10 cellular contexts compared by ENCODE assay signal in the genomic region with DNA sequence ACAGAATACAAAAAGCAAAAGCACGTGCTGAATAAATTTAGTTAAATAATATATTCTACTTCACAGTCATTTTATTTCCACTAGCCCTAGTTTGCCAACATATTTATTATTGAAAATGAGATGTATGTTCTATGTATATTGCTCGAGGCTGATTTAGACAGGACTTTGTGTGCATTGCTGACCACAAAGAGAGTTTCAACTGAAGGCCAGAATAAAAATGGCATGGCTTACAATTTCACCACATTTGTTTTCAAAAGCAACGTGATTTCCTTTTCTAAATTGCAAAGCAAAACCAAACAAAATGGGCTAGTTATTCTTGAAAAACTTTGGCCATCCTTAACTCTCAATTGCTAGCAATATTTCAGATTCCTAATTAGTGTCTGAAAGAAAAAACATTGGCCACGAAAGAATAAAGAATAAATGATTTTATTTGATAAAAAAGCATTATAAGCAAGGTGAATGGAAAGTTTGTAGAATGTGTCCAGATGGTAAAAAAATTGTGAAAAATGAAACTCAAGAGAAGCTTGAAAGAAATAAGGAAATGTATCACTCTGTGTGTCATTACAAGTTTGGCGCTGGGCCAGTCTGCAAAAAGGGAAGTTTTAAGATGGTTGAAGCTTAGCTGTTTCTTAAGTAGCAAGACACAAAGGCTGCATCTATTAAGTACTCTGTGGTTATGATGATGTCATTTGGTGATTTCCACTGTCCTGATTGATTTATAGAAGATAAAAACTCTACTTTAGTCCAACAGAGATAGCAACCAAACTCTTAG.
A peak's percentile ranks its signal among the peaks of the same experiment; 100 is the strongest.
DNase-seq lines count a peak whose midpoint lies in the region; ATAC-seq and TF ChIP-seq lines count a peak whose summit lies in the region.
"Had no signal": no experiment of that assay in that cellular context is flagged by ENCODE, and none has a peak within 500 bp of the region (broad histone marks: within the 10 kb centered on the region; RNA-seq: fewer than 3 reads in every experiment).

No MANE protein-coding gene starts in this region.

- H3K27me3 ChIP-seq in body of pancreas (no peaks in the 10 kb centered on the region), gastrocnemius medialis (no peaks in the 10 kb centered on the region)

- H3K9me3 ChIP-seq in body of pancreas (no peaks in the 10 kb centered on the region), gastrocnemius medialis (no peaks in the 10 kb centered on the region)
- H3K9me3 ChIP-seq: A549 had no signal

- intact Hi-C loops in body of pancreas (cut with DNase I) (no loop called here), gastrocnemius medialis (cut with DNase I; ENCODE audit: low total_unique reads) (no loop called here)

- H3K4me1 ChIP-seq in body of pancreas (no peaks in the 10 kb centered on the region), gastrocnemius medialis (no peaks in the 10 kb centered on the region)
- H3K4me1 ChIP-seq: A549, parathyroid adenoma had no signal

- peak overlapping the region in 1 of 4 donors; percentile 40 for H3K27ac ChIP-seq in body of pancreas
- no peak overlapping the region for H3K27ac ChIP-seq in gastrocnemius medialis
- H3K27ac ChIP-seq: A549, parathyroid adenoma had no signal

- in situ Hi-C loops in gastrocnemius medialis (cut with MboI; ENCODE audit: low sequenced_read_pairs in 4 of 4): no loop called here

- TF ChIP-seq POLR2A in body of pancreas (IDR thresholded peaks at IDR 0.05) (no peak), gastrocnemius medialis (IDR thresholded peaks at IDR 0.05) (no peak)

- DNase-seq in NCI-H446 (lab: John Stamatoyannopoulos, UW) (peak; percentile 45 to 69), NCI-H446 treated with DMSO at 0.1 percent for 48 hours (lab: John Stamatoyannopoulos, UW) (no peak), NAMALWA (ENCODE audit: low spot score) (peak; percentile 79), body of pancreas (peak; percentile 34 to 68 (median 46)), gastrocnemius medialis (peak; percentile 6 to 51), NCI-H187 (lab: John Stamatoyannopoulos, UW) (no peak), DMS153 (lab: John Stamatoyannopoulos, UW) (no peak)

- ATAC-seq in HG02759 (IDR thresholded peaks at IDR 0.05; ENCODE audit: unreplicated experiment) (peak; percentile 97), body of pancreas (peak; percentile 21), gastrocnemius medialis (no peak)
- ATAC-seq: A549 had no signal

- WGBS in body of pancreas, 2 donors: 71 to 75% methylated on average over 5 of the region's 5 CpGs

- H3K4me3 ChIP-seq in body of pancreas (no peak overlapping the region), gastrocnemius medialis (no peak overlapping the region)
- H3K4me3 ChIP-seq: A549 had no signal

- TF ChIP-seq CTCF in body of pancreas (IDR thresholded peaks at IDR 0.05) (no peak), gastrocnemius medialis (IDR thresholded peaks at IDR 0.05 in 4 of 5, conservative IDR thresholded peaks at IDR 0.05 in 1 of 5) (no peak)

- H3K36me3 ChIP-seq in body of pancreas (replicated peaks in 1 of 2; ENCODE audit: insufficient read depth in 1 of 2, low read depth in 2 of 2): no peaks in the 10 kb centered on the region
- no peaks in the 10 kb centered on the region for H3K36me3 ChIP-seq in gastrocnemius medialis

Comparison
In these comparisons a context has a peak if more than half of its experiments do, and no peak if none do; other contexts are left out.
1. DNase-seq: peak in NCI-H446 (2 of 2), NAMALWA (single experiment), body of pancreas (4 of 4) and gastrocnemius medialis (2 of 2); none in NCI-H446 treated with DMSO at 0.1 percent for 48 hours (single experiment), NCI-H187 (0 of 2) and DMS153 (single experiment).
2. ATAC-seq: peak in HG02759 (single experiment) and body of pancreas (single experiment); none in gastrocnemius medialis (0 of 2).